18 cellular contexts compared by ENCODE assay signal in the genomic region with DNA sequence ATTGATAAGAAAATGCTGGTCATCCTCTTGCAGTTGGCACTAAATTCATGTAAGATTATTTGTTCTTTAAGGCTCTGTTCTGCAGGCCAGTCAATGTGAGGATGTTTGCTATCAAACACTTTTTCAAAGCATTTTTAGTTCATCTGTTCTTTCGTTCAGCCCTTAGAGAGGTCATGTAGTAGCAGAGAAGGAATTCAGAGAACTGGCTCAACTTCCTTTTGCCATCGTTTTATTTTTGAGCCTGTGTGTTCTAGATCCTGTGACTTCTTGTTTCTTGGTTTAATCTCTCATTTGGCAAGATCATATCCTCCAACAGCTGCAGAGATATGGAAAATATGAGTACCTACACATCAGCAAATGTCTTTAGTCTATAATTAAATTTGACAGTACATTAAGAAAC.
DNase-seq lines count a peak whose midpoint lies in the region; ATAC-seq and TF ChIP-seq lines count a peak whose summit lies in the region.
"Had no signal": no experiment of that assay in that cellular context is flagged by ENCODE, and none has a peak within 500 bp of the region (broad histone marks: within the 10 kb centered on the region; RNA-seq: fewer than 3 reads in every experiment).

No MANE protein-coding gene starts in this region.

- TF ChIP-seq CTCF in heart right ventricle (IDR thresholded peaks at IDR 0.05) = no peak
- no peak for TF ChIP-seq CTCF in progenitor cell of endocrine pancreas (IDR thresholded peaks at IDR 0.05; ENCODE audit: unreplicated experiment)

- peak overlapping the region; percentile 43 to 85 (median 75) for H3K27ac ChIP-seq in heart right ventricle
- H3K27ac ChIP-seq: 22Rv1, KMS-11 had no signal

- peaks cover 0 to 5% (median 0%) of the 10 kb centered on the region in 11 donors for H3K9me3 ChIP-seq in heart right ventricle

- H3K9me3 Mint-ChIP-seq in activated naive CD8-positive, alpha-beta T cell (ENCODE audit: low read depth) = peaks cover 3% of the 10 kb centered on the region
- H3K9me3 Mint-ChIP-seq in activated naive CD8-positive, alpha-beta T cell treated with anti-CD3 and anti-CD28 coated beads for 36 hours = peaks cover 7% of the 10 kb centered on the region
- H3K9me3 Mint-ChIP-seq in IgD-negative memory B cell (peaks cover 0 to 4% (median 3%) of the 10 kb centered on the region in 3 donors), progenitor cell of endocrine pancreas (ENCODE audit: low read depth) (peaks cover 10% of the 10 kb centered on the region)
- H3K9me3 Mint-ChIP-seq in activated CD4-positive, alpha-beta memory T cell treated with anti-CD3 and anti-CD28 coated beads for 36 hours = peaks cover 7% of the 10 kb centered on the region

- H3K27me3 ChIP-seq in heart right ventricle = no peaks in the 10 kb centered on the region

- H3K27ac Mint-ChIP-seq in activated naive CD8-positive, alpha-beta T cell = peak overlapping the region; percentile 52
- H3K27ac Mint-ChIP-seq in activated naive CD8-positive, alpha-beta T cell treated with anti-CD3 and anti-CD28 coated beads for 36 hours = no peak overlapping the region
- H3K27ac Mint-ChIP-seq in IgD-negative memory B cell (peak overlapping the region; percentile 84 to 97 (median 85)), progenitor cell of endocrine pancreas (no peak overlapping the region)
- peak overlapping the region; percentile 24 for H3K27ac Mint-ChIP-seq in activated CD4-positive, alpha-beta memory T cell treated with anti-CD3 and anti-CD28 coated beads for 36 hours

- POLR2A ChIA-PET in activated CD4-positive, alpha-beta memory T cell treated with anti-CD3 and anti-CD28 coated beads for 36 hours (lab: Charles Lee) = no interaction called here

- intact Hi-C loops in activated CD4-positive, alpha-beta memory T cell treated with anti-CD3 and anti-CD28 coated beads for 36 hours (cut with micrococcal nuclease) = no loop called here
- intact Hi-C loops in heart right ventricle (cut with DNase I) = loop anchor here in 4 of 10 donors (5.0 to 10.0 kb wide), 3 partner anchors 38 to 355 kb away; no protein-coding TSS in a partner anchor

- no peak overlapping the region for H3K4me3 Mint-ChIP-seq in activated naive CD8-positive, alpha-beta T cell
- H3K4me3 Mint-ChIP-seq in activated naive CD8-positive, alpha-beta T cell treated with anti-CD3 and anti-CD28 coated beads for 36 hours = no peak overlapping the region
- peak overlapping the region in 3 of 4 donors; percentile 51 to 77 (median 62) for H3K4me3 Mint-ChIP-seq in IgD-negative memory B cell
- no peak overlapping the region for H3K4me3 Mint-ChIP-seq in activated CD4-positive, alpha-beta memory T cell treated with anti-CD3 and anti-CD28 coated beads for 36 hours
- H3K4me3 Mint-ChIP-seq in progenitor cell of endocrine pancreas (ENCODE audit: low read depth) = no peak overlapping the region

- peaks cover 0 to 52% (median 18%) of the 10 kb centered on the region in 9 donors for H3K4me1 ChIP-seq in heart right ventricle

- H3K36me3 Mint-ChIP-seq in activated naive CD8-positive, alpha-beta T cell = peaks cover 2% of the 10 kb centered on the region
- H3K36me3 Mint-ChIP-seq in activated naive CD8-positive, alpha-beta T cell treated with anti-CD3 and anti-CD28 coated beads for 36 hours = peaks cover 2% of the 10 kb centered on the region
- H3K36me3 Mint-ChIP-seq in IgD-negative memory B cell (no peaks in the 10 kb centered on the region), progenitor cell of endocrine pancreas (ENCODE audit: insufficient read depth) (peaks cover 1% of the 10 kb centered on the region)
- peaks cover 12% of the 10 kb centered on the region for H3K36me3 Mint-ChIP-seq in activated CD4-positive, alpha-beta memory T cell treated with anti-CD3 and anti-CD28 coated beads for 36 hours

- H3K4me1 Mint-ChIP-seq in activated naive CD8-positive, alpha-beta T cell (ENCODE audit: low read depth) = peaks cover 52% of the 10 kb centered on the region
- peaks cover 24% of the 10 kb centered on the region for H3K4me1 Mint-ChIP-seq in activated naive CD8-positive, alpha-beta T cell treated with anti-CD3 and anti-CD28 coated beads for 36 hours
- H3K4me1 Mint-ChIP-seq in IgD-negative memory B cell (peaks cover 31 to 38% (median 35%) of the 10 kb centered on the region in 3 donors), progenitor cell of endocrine pancreas (ENCODE audit: low read depth) (peaks cover 17% of the 10 kb centered on the region)
- peaks cover 64% of the 10 kb centered on the region for H3K4me1 Mint-ChIP-seq in activated CD4-positive, alpha-beta memory T cell treated with anti-CD3 and anti-CD28 coated beads for 36 hours (ENCODE audit: low read depth)

- no peak overlapping the region for H3K4me3 ChIP-seq in heart right ventricle
- H3K4me3 ChIP-seq: GM12878 had no signal

- no peaks in the 10 kb centered on the region for H3K27me3 Mint-ChIP-seq in activated naive CD8-positive, alpha-beta T cell
- no peaks in the 10 kb centered on the region for H3K27me3 Mint-ChIP-seq in activated naive CD8-positive, alpha-beta T cell treated with anti-CD3 and anti-CD28 coated beads for 36 hours
- H3K27me3 Mint-ChIP-seq in IgD-negative memory B cell (peaks cover 3% of the 10 kb centered on the region), progenitor cell of endocrine pancreas (no peaks in the 10 kb centered on the region)
- peaks cover 1% of the 10 kb centered on the region for H3K27me3 Mint-ChIP-seq in activated CD4-positive, alpha-beta memory T cell treated with anti-CD3 and anti-CD28 coated beads for 36 hours

- H3K36me3 ChIP-seq in heart right ventricle = no peaks in the 10 kb centered on the region

- CTCF ChIA-PET in activated CD4-positive, alpha-beta memory T cell treated with anti-CD3 and anti-CD28 coated beads for 36 hours (lab: Charles Lee) = interaction anchor here (1.4 kb wide), 1 partner anchor 49 kb away, joined by 4 read pairs; no protein-coding TSS in a partner anchor

- ATAC-seq in heart right ventricle = peak in 4 of 8 donors; percentile 34 to 44 (median 38)
- ATAC-seq: GM12878 had no signal

- 49 to 53% methylated on average over 2 of the region's 2 CpGs for WGBS in heart right ventricle, 2 donors

- no peak for DNase-seq in activated naive CD8-positive, alpha-beta T cell treated with anti-CD3 and anti-CD28 coated beads for 36 hours
- no peak for DNase-seq in activated CD4-positive, alpha-beta memory T cell treated with anti-CD3 and anti-CD28 coated beads for 36 hours
- no peak for DNase-seq in heart right ventricle
- DNase-seq in progenitor cell of endocrine pancreas (ENCODE audit: low spot score, unreplicated experiment) = no peak
- DNase-seq in NCI-H128 (lab: John Stamatoyannopoulos, UW; ENCODE audit: unreplicated experiment) = no peak
- DNase-seq in NCI-H187 treated with DMSO at 0.1 percent for 48 hours (lab: John Stamatoyannopoulos, UW) = no peak
- DNase-seq: DMS 273 treated with DMSO at 0.1 percent for 48 hours, GDM1, GOT3, NCI-H146, NCI-H2081 treated with DMSO at 0.1 percent for 48 hours, NCI-H510A treated with DMSO at 0.1 percent for 48 hours, NCI-H82 had no signal

Comparison
In these comparisons a context has a peak if more than half of its experiments do, and no peak if none do; other contexts are left out.
1. H3K27ac Mint-ChIP-seq: peak in activated naive CD8-positive, alpha-beta T cell (single experiment), IgD-negative memory B cell (3 of 3) and activated CD4-positive, alpha-beta memory T cell treated with anti-CD3 and anti-CD28 coated beads for 36 hours (single experiment); none in activated naive CD8-positive, alpha-beta T cell treated with anti-CD3 and anti-CD28 coated beads for 36 hours (single experiment) and progenitor cell of endocrine pancreas (single experiment).
2. H3K4me3 Mint-ChIP-seq: peak in IgD-negative memory B cell (3 of 4); none in activated naive CD8-positive, alpha-beta T cell (single experiment), activated naive CD8-positive, alpha-beta T cell treated with anti-CD3 and anti-CD28 coated beads for 36 hours (single experiment), activated CD4-positive, alpha-beta memory T cell treated with anti-CD3 and anti-CD28 coated beads for 36 hours (single experiment) and progenitor cell of endocrine pancreas (single experiment).